ENCODE assay signal across 1 cellular context in the genomic region with DNA sequence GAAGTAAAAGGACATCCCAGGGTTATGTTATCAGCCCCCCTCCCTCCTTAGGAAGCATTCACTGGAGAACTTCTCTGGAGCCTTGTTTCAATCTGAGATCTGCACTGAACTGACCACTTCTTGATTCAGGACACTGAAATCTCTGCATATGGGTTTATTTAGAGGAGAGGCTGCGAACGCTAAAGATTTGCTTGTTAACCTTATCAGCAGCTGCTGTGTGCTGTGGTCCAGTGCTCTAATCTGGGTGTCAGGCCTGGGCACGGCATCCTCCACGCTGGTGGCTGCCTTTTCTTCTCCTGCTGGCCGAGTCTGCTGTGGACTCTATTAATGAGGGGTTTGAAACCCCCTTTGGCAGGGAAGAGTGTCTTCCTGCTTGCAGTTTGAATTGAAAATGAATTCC.
TF ChIP-seq lines count a peak whose summit lies in the region.

No MANE protein-coding gene starts in this region.

TF ChIP-seq in SK-N-SH, 30 proteins besides CTCF, POLR2A, EP300 and RAD21:
- TF ChIP-seq CHD2 (IDR thresholded peaks at IDR 0.05; ENCODE audit: low read length, partially characterized antibody) (peak; percentile 29), SIN3A (IDR thresholded peaks at IDR 0.05; ENCODE audit: borderline replicate concordance, low read depth, low read length) (no peak), JUND (IDR thresholded peaks at IDR 0.05) (no peak), RCOR1 (IDR thresholded peaks at IDR 0.05; ENCODE audit: low read length) (peak; percentile 70; the same call in 1 of the 2 replicates), GATA2 (CRISPR knock-in tag; IDR thresholded peaks at IDR 0.05) (peak; percentile 84), SMC3 (IDR thresholded peaks at IDR 0.05; ENCODE audit: low read depth, low read length) (no peak), MXI1 (IDR thresholded peaks at IDR 0.05; ENCODE audit: low read depth, low read length) (peak; percentile 41; the same call in 1 of the 2 replicates)
